ENCODE assay signal across 1 cellular context in genomic region chr12:78880078-78880477, GRCh38.
TF ChIP-seq lines count a peak whose summit lies in the region.

No MANE protein-coding gene starts in this region.

TF ChIP-seq in GM23338, 12 proteins besides CTCF, POLR2A, EP300 and RAD21:
- TF ChIP-seq ETS1 (IDR thresholded peaks at IDR 0.05) (peak; percentile 67; the same call in 1 of the 2 replicates), NANOG (IDR thresholded peaks at IDR 0.05; ENCODE audit: borderline replicate concordance) (peak; percentile 35; the same call in 1 of the 2 replicates), EZH2phosphoT487 (IDR thresholded peaks at IDR 0.05; ENCODE audit: unreplicated experiment) (no peak), ZNF331 (CRISPR knock-in tag; IDR thresholded peaks at IDR 0.05; ENCODE audit: low read depth) (no peak)
